Comparison of ENCODE assay signal across 26 cellular contexts in the genomic region with DNA sequence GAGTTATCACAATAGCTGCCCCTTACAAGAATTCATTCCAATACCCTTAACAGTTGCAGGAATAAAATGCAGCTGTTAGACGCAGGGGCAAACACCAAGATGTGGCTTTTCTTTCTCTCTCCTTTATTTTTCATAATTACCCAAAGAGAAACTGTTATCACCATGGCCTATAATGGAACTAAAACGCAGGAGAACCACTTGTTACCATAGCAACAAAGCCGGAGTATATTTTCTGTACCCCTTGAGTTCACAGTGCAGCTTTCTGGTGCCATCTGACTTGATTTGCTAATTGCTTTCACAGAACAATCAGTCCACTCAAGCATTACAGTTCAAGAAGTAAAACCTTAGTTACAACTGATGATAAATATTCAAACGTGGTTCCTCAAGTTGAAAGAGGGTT.
DNase-seq lines count a peak whose midpoint lies in the region; FAIRE-seq and TF ChIP-seq lines count a peak whose summit lies in the region.
"Had no signal": no experiment of that assay in that cellular context is flagged by ENCODE, and none has a peak within 500 bp of the region (broad histone marks: within the 10 kb centered on the region; RNA-seq: fewer than 3 reads in every experiment).

No MANE protein-coding gene starts in this region.

- peak overlapping the region; percentile 49 for H3K9ac ChIP-seq in neural cell (ENCODE audit: low read length)
- H3K9ac ChIP-seq: SK-N-SH had no signal

- no peaks in the 10 kb centered on the region for H3K79me2 ChIP-seq in neural cell (replicated peaks; ENCODE audit: insufficient read depth, low read length)

- H4K20me1 ChIP-seq in neural cell (ENCODE audit: insufficient read depth): no peaks in the 10 kb centered on the region

- no peak for TF ChIP-seq RAD21 in neural cell (conservative IDR thresholded peaks at IDR 0.05)

- no peaks in the 10 kb centered on the region for H3F3A ChIP-seq in neural cell (ENCODE audit: insufficient read depth, low read length, poor library complexity, severe bottlenecking)

- H3K36me3 ChIP-seq in neural cell (ENCODE audit: insufficient read depth, low read length): no peaks in the 10 kb centered on the region
- H3K36me3 ChIP-seq: HAP-1 had no signal

- TF ChIP-seq CTCF in neural cell (IDR thresholded peaks at IDR 0.05; ENCODE audit: poor library complexity, severe bottlenecking): no peak

- DNase-seq in NCI-H1105 treated with DMSO at 0.1 percent for 48 hours (lab: John Stamatoyannopoulos, UW) (peak; percentile 11), NCI-H1105 (lab: John Stamatoyannopoulos, UW) (no peak), GM18507 (ENCODE audit: extremely low spot score, insufficient read length, low read depth) (no peak), NCI-H2227 (lab: John Stamatoyannopoulos, UW; ENCODE audit: unreplicated experiment) (peak; percentile 43), NCI-H526 treated with DMSO at 0.1 percent for 48 hours (lab: John Stamatoyannopoulos, UW) (no peak), hepatic stellate cell (ENCODE audit: low spot score) (no peak)
- DNase-seq: AML-193; C1 segment of cervical spinal cord; Caco-2; CD8-positive, alpha-beta T cell; DMS153; GOT3; HFFc6; NCI-H1048; NCI-H1694; NCI-H2029 treated with DMSO at 0.1 percent for 48 hours; NCI-H2171 treated with DMSO at 0.1 percent for 48 hours; NCI-H446 treated with DMSO at 0.1 percent for 48 hours; NCI-H774; SK-N-SH; SW 1271; T-helper 9 cell had no signal

- no peaks in the 10 kb centered on the region for H3K9me2 ChIP-seq in neural cell (ENCODE audit: insufficient read depth, low read length)
- H3K9me2 ChIP-seq: SK-N-SH had no signal

- no peak overlapping the region for H2AFZ ChIP-seq in neural cell (ENCODE audit: low read depth, low read length)

- peak overlapping the region; percentile 83 for H3K27ac ChIP-seq in neural cell (ENCODE audit: low read length)
- H3K27ac ChIP-seq: A549 had no signal

- no peak overlapping the region for H3K4me2 ChIP-seq in neural cell (ENCODE audit: low read length)
- H3K4me2 ChIP-seq: A549, SK-N-SH had no signal

- TF ChIP-seq EP300 in neural cell (conservative IDR thresholded peaks at IDR 0.05; ENCODE audit: poor library complexity, severe bottlenecking): no peak

- no peaks in the 10 kb centered on the region for H3K9me3 ChIP-seq in neural cell (ENCODE audit: low read length)
- H3K9me3 ChIP-seq: A549, Caco-2, HAP-1, SK-N-SH had no signal

- no peaks in the 10 kb centered on the region for H3K27me3 ChIP-seq in neural cell (ENCODE audit: insufficient read depth, low read depth, low read length)

- H3K4me3 ChIP-seq in neural cell (ENCODE audit: low read length): peak overlapping the region; percentile 38
- H3K4me3 ChIP-seq: A549, HAP-1 had no signal

- peak; percentile 39 for FAIRE-seq in GM18507 (lab: Jason Lieb, UNC)
- FAIRE-seq: A549, RCC 7860 had no signal

TF ChIP-seq in neural cell, 6 proteins besides CTCF, POLR2A, EP300 and RAD21:
- TF ChIP-seq REST (IDR thresholded peaks at IDR 0.05; ENCODE audit: borderline replicate concordance): peak; percentile 4
- TF ChIP-seq POLR2AphosphoS5 (IDR thresholded peaks at IDR 0.05): no peak

Comparison
In these comparisons a context has a peak if more than half of its experiments do, and no peak if none do; other contexts are left out.
1. DNase-seq: peak in NCI-H1105 treated with DMSO at 0.1 percent for 48 hours (single experiment) and NCI-H2227 (single experiment); none in NCI-H1105 (single experiment), GM18507 (single experiment), NCI-H526 treated with DMSO at 0.1 percent for 48 hours (single experiment) and hepatic stellate cell (single experiment).